Comparison of ENCODE assay signal across 2 cellular contexts in genomic region chr13:31367410-31367809, GRCh38.
TF ChIP-seq lines count a peak whose summit lies in the region.

No MANE protein-coding gene starts in this region.

TF ChIP-seq in Ishikawa, 13 proteins besides CTCF, POLR2A, EP300 and RAD21 (continued from another document):
- TF ChIP-seq, protein P1, sequence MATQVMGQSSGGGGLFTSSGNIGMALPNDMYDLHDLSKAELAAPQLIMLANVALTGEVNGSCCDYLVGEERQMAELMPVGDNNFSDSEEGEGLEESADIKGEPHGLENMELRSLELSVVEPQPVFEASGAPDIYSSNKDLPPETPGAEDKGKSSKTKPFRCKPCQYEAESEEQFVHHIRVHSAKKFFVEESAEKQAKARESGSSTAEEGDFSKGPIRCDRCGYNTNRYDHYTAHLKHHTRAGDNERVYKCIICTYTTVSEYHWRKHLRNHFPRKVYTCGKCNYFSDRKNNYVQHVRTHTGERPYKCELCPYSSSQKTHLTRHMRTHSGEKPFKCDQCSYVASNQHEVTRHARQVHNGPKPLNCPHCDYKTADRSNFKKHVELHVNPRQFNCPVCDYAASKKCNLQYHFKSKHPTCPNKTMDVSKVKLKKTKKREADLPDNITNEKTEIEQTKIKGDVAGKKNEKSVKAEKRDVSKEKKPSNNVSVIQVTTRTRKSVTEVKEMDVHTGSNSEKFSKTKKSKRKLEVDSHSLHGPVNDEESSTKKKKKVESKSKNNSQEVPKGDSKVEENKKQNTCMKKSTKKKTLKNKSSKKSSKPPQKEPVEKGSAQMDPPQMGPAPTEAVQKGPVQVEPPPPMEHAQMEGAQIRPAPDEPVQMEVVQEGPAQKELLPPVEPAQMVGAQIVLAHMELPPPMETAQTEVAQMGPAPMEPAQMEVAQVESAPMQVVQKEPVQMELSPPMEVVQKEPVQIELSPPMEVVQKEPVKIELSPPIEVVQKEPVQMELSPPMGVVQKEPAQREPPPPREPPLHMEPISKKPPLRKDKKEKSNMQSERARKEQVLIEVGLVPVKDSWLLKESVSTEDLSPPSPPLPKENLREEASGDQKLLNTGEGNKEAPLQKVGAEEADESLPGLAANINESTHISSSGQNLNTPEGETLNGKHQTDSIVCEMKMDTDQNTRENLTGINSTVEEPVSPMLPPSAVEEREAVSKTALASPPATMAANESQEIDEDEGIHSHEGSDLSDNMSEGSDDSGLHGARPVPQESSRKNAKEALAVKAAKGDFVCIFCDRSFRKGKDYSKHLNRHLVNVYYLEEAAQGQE (IDR thresholded peaks at IDR 0.05; ENCODE audit: low read depth): no peak
- TF ChIP-seq FOXM1 (IDR thresholded peaks at IDR 0.05; ENCODE audit: borderline replicate concordance, low read depth): no peak
- no peak for TF ChIP-seq TEAD4 (IDR thresholded peaks at IDR 0.05)
- TF ChIP-seq YY1 (IDR thresholded peaks at IDR 0.05; ENCODE audit: low read depth): no peak
- no peak for TF ChIP-seq NFIC (IDR thresholded peaks at IDR 0.05)
- TF ChIP-seq CEBPB (IDR thresholded peaks at IDR 0.05): no peak
- no peak for TF ChIP-seq ZBTB7A (IDR thresholded peaks at IDR 0.05; ENCODE audit: low read depth)
- no peak for TF ChIP-seq USF1 (IDR thresholded peaks at IDR 0.05)

TF ChIP-seq in H1, 55 proteins besides CTCF, POLR2A, EP300 and RAD21 (continued from another document):
- TF ChIP-seq, protein P2, sequence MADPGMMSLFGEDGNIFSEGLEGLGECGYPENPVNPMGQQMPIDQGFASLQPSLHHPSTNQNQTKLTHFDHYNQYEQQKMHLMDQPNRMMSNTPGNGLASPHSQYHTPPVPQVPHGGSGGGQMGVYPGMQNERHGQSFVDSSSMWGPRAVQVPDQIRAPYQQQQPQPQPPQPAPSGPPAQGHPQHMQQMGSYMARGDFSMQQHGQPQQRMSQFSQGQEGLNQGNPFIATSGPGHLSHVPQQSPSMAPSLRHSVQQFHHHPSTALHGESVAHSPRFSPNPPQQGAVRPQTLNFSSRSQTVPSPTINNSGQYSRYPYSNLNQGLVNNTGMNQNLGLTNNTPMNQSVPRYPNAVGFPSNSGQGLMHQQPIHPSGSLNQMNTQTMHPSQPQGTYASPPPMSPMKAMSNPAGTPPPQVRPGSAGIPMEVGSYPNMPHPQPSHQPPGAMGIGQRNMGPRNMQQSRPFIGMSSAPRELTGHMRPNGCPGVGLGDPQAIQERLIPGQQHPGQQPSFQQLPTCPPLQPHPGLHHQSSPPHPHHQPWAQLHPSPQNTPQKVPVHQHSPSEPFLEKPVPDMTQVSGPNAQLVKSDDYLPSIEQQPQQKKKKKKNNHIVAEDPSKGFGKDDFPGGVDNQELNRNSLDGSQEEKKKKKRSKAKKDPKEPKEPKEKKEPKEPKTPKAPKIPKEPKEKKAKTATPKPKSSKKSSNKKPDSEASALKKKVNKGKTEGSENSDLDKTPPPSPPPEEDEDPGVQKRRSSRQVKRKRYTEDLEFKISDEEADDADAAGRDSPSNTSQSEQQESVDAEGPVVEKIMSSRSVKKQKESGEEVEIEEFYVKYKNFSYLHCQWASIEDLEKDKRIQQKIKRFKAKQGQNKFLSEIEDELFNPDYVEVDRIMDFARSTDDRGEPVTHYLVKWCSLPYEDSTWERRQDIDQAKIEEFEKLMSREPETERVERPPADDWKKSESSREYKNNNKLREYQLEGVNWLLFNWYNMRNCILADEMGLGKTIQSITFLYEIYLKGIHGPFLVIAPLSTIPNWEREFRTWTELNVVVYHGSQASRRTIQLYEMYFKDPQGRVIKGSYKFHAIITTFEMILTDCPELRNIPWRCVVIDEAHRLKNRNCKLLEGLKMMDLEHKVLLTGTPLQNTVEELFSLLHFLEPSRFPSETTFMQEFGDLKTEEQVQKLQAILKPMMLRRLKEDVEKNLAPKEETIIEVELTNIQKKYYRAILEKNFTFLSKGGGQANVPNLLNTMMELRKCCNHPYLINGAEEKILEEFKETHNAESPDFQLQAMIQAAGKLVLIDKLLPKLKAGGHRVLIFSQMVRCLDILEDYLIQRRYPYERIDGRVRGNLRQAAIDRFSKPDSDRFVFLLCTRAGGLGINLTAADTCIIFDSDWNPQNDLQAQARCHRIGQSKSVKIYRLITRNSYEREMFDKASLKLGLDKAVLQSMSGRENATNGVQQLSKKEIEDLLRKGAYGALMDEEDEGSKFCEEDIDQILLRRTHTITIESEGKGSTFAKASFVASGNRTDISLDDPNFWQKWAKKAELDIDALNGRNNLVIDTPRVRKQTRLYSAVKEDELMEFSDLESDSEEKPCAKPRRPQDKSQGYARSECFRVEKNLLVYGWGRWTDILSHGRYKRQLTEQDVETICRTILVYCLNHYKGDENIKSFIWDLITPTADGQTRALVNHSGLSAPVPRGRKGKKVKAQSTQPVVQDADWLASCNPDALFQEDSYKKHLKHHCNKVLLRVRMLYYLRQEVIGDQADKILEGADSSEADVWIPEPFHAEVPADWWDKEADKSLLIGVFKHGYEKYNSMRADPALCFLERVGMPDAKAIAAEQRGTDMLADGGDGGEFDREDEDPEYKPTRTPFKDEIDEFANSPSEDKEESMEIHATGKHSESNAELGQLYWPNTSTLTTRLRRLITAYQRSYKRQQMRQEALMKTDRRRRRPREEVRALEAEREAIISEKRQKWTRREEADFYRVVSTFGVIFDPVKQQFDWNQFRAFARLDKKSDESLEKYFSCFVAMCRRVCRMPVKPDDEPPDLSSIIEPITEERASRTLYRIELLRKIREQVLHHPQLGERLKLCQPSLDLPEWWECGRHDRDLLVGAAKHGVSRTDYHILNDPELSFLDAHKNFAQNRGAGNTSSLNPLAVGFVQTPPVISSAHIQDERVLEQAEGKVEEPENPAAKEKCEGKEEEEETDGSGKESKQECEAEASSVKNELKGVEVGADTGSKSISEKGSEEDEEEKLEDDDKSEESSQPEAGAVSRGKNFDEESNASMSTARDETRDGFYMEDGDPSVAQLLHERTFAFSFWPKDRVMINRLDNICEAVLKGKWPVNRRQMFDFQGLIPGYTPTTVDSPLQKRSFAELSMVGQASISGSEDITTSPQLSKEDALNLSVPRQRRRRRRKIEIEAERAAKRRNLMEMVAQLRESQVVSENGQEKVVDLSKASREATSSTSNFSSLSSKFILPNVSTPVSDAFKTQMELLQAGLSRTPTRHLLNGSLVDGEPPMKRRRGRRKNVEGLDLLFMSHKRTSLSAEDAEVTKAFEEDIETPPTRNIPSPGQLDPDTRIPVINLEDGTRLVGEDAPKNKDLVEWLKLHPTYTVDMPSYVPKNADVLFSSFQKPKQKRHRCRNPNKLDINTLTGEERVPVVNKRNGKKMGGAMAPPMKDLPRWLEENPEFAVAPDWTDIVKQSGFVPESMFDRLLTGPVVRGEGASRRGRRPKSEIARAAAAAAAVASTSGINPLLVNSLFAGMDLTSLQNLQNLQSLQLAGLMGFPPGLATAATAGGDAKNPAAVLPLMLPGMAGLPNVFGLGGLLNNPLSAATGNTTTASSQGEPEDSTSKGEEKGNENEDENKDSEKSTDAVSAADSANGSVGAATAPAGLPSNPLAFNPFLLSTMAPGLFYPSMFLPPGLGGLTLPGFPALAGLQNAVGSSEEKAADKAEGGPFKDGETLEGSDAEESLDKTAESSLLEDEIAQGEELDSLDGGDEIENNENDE (IDR thresholded peaks at IDR 0.05; ENCODE audit: insufficient replicate concordance, low read length): no peak
- TF ChIP-seq, protein P3, sequence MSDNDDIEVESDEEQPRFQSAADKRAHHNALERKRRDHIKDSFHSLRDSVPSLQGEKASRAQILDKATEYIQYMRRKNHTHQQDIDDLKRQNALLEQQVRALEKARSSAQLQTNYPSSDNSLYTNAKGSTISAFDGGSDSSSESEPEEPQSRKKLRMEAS (IDR thresholded peaks at IDR 0.05): no peak
- no peak for TF ChIP-seq SAP30 (IDR thresholded peaks at IDR 0.05; ENCODE audit: insufficient read depth, insufficient replicate concordance, low read length)
- no peak for TF ChIP-seq GTF2F1 (IDR thresholded peaks at IDR 0.05; ENCODE audit: borderline replicate concordance, low read depth, low read length)
